ENCODE assay signal across 8 cellular contexts in genomic region chr17:30291571-30292489, GRCh38. TPM values are rescaled to one million over a fixed set of nuclear protein-coding genes. Genes with fewer than 3 reads are reported as not detected.
DNase-seq lines count a peak whose midpoint lies in the region; ATAC-seq, FAIRE-seq and TF ChIP-seq lines count a peak whose summit lies in the region.

Gene BLMH, minus strand, starts transcription at chr17:30291944. Its CDS starts 125 bp downstream, at chr17:30291819.

- intact Hi-C loops in CD4-positive, alpha-beta memory T cell (cut with micrococcal nuclease): loop anchor here (1.0 to 5.0 kb wide), 5 partner anchors 31 to 190 kb away; partner anchors contain the start of gene NSRP1
- intact Hi-C loops in natural killer cell (cut with micrococcal nuclease): loop anchor here (1.0 to 5.0 kb wide), 3 partner anchors 45 to 85 kb away; partner anchors contain the start of gene CPD

- H3K27me3 ChIP-seq in CD4-positive, alpha-beta memory T cell (ENCODE audit: insufficient read depth, low read length): no peaks in the 10 kb centered on the region

- H3K4me3 ChIP-seq in CD4-positive, alpha-beta memory T cell (ENCODE audit: low read length in 2 of 2): peak within 1 kb of the TSS; percentile 77 to 80

- DNase-seq in CD4-positive, alpha-beta memory T cell: peak; percentile 68 to 82 (median 76)
- peak; percentile 54 for DNase-seq in HPDE6-E6E7 (ENCODE audit: extremely low spot score)
- peak; percentile 61 for DNase-seq in RCC 7860 (ENCODE audit: low spot score)
- peak; percentile 70 for DNase-seq in fibroblast of peridontal ligament (ENCODE audit: extremely low read depth)
- DNase-seq in natural killer cell: peak; percentile 79
- peak; percentile 51 to 74 (median 67) for DNase-seq in stimulated activated naive CD4-positive, alpha-beta T cell (lab: John Stamatoyannopoulos, UW)

- H3K4me1 ChIP-seq in CD4-positive, alpha-beta memory T cell (ENCODE audit: insufficient read depth, low read length): peaks cover 24% of the 10 kb centered on the region

- no peak for FAIRE-seq in RCC 7860 (lab: Jason Lieb, UNC)

- H3K4me3 Mint-ChIP-seq in CD4-positive, alpha-beta memory T cell: peak within 1 kb of the TSS; percentile 89 to 97 (median 96)
- no peak within 1 kb of the TSS for H3K4me3 Mint-ChIP-seq in activated T-helper 17 cell treated with anti-CD3 and anti-CD28 coated beads, Interleukin-2, amount 50 U/mL, for 72 hours
- peak within 1 kb of the TSS; percentile 85 for H3K4me3 Mint-ChIP-seq in natural killer cell

- POLR2A ChIA-PET in CD4-positive, alpha-beta memory T cell (lab: Charles Lee; ENCODE audit: partially characterized antibody): interaction anchor here (0.6 to 3.5 kb wide), 20 partner anchors 13 to 724 kb away, joined by 3 to 83 read pairs (median 6); partner anchors contain the start of genes CPD, TMIGD1 and TP53I13

- H3K27ac ChIP-seq in CD4-positive, alpha-beta memory T cell (ENCODE audit: low read depth, low read length): peak within 1 kb of the TSS; percentile 68

- H3K36me3 ChIP-seq in CD4-positive, alpha-beta memory T cell (ENCODE audit: insufficient read depth, low read length): peaks cover 9% of the 10 kb centered on the region

- peaks cover 17 to 20% (median 18%) of the 10 kb centered on the region in 4 donors for H3K4me1 Mint-ChIP-seq in CD4-positive, alpha-beta memory T cell
- peaks cover 11% of the 10 kb centered on the region for H3K4me1 Mint-ChIP-seq in activated T-helper 17 cell treated with anti-CD3 and anti-CD28 coated beads, Interleukin-2, amount 50 U/mL, for 72 hours
- H3K4me1 Mint-ChIP-seq in natural killer cell: peaks cover 12 to 13% of the 10 kb centered on the region in 2 donors

- no peaks in the 10 kb centered on the region for H3K9me3 ChIP-seq in CD4-positive, alpha-beta memory T cell (ENCODE audit: control insufficient read depth in 1 of 2, low read length in 2 of 2)

- ATAC-seq in GM19395 (IDR thresholded peaks at IDR 0.05; ENCODE audit: unreplicated experiment): peak; percentile 73
- ATAC-seq in activated T-helper 17 cell treated with anti-CD3 and anti-CD28 coated beads, Interleukin-2, amount 50 U/mL, for 72 hours (replicated peaks): peak; percentile 74
- ATAC-seq in natural killer cell: peak; percentile 94 to 95 (median 94)

- H3K27ac Mint-ChIP-seq in CD4-positive, alpha-beta memory T cell: peak within 1 kb of the TSS; percentile 87 to 94 (median 92)
- H3K27ac Mint-ChIP-seq in activated T-helper 17 cell treated with anti-CD3 and anti-CD28 coated beads, Interleukin-2, amount 50 U/mL, for 72 hours: peak within 1 kb of the TSS; percentile 93
- H3K27ac Mint-ChIP-seq in natural killer cell: peak within 1 kb of the TSS in 1 of 2 donors; percentile 41

- no peaks in the 10 kb centered on the region for H3K27me3 Mint-ChIP-seq in CD4-positive, alpha-beta memory T cell
- H3K27me3 Mint-ChIP-seq in activated T-helper 17 cell treated with anti-CD3 and anti-CD28 coated beads, Interleukin-2, amount 50 U/mL, for 72 hours: no peaks in the 10 kb centered on the region
- no peaks in the 10 kb centered on the region for H3K27me3 Mint-ChIP-seq in natural killer cell (ENCODE audit: low read depth in 2 of 2)

- CTCF ChIA-PET in CD4-positive, alpha-beta memory T cell (lab: Charles Lee; ENCODE audit: partially characterized antibody): interaction anchor here (0.7 to 3.2 kb wide), 17 partner anchors 9 to 187 kb away, joined by 3 to 50 read pairs (median 3); partner anchors contain the start of gene TMIGD1

- no peak for TF ChIP-seq CTCF in natural killer cell (IDR thresholded peaks at IDR 0.05)

- H3K9me3 Mint-ChIP-seq in CD4-positive, alpha-beta memory T cell: peaks cover 0 to 2% (median 0%) of the 10 kb centered on the region in 8 donors
- H3K9me3 Mint-ChIP-seq in activated T-helper 17 cell treated with anti-CD3 and anti-CD28 coated beads, Interleukin-2, amount 50 U/mL, for 72 hours: no peaks in the 10 kb centered on the region
- H3K9me3 Mint-ChIP-seq in natural killer cell: no peaks in the 10 kb centered on the region

- H3K36me3 Mint-ChIP-seq in CD4-positive, alpha-beta memory T cell: peaks cover 13 to 19% of the 10 kb centered on the region in 2 donors
- H3K36me3 Mint-ChIP-seq in activated T-helper 17 cell treated with anti-CD3 and anti-CD28 coated beads, Interleukin-2, amount 50 U/mL, for 72 hours (ENCODE audit: low read depth): peaks cover 33% of the 10 kb centered on the region
- peaks cover 6% of the 10 kb centered on the region for H3K36me3 Mint-ChIP-seq in natural killer cell

RNA-seq across cellular contexts. Expression of gene BLMH, which starts in this region (rescaled TPM):
- 10 to 100 TPM; 54.0 to 57.6 TPM for total RNA-seq in CD4-positive, alpha-beta memory T cell
- polyA plus RNA-seq in CD4-positive, alpha-beta memory T cell: 10 to 100 TPM; 19.4 to 36.8 TPM
- 10 to 100 TPM; 24.3 to 51.0 TPM for total RNA-seq in activated T-helper 17 cell treated with anti-CD3 and anti-CD28 coated beads, Interleukin-2, amount 50 U/mL, for 72 hours
- total RNA-seq in natural killer cell: 10 to 100 TPM; 44.8 to 52.8 (median 46.7) TPM

Comparison
In these comparisons a context has a peak if more than half of its experiments do, and no peak if none do; other contexts are left out.
1. Peak in every context shown above with its lines: DNase-seq, ATAC-seq, H3K4me3 ChIP-seq and H3K27ac ChIP-seq.